In genomic region chr18:9862686-9863085, GRCh38 we compare ENCODE assay signal across 17 cellular contexts. TPM values are rescaled to one million over a fixed set of nuclear protein-coding genes. Genes with fewer than 3 reads are reported as not detected.
A peak's percentile ranks its signal among the peaks of the same experiment; 100 is the strongest.
DNase-seq lines count a peak whose midpoint lies in the region; TF ChIP-seq lines count a peak whose summit lies in the region.
"Had no signal": no experiment of that assay in that cellular context is flagged by ENCODE, and none has a peak within 500 bp of the region (broad histone marks: within the 10 kb centered on the region; RNA-seq: fewer than 3 reads in every experiment).

No MANE protein-coding gene starts in this region.

- intact Hi-C loops in CD14-positive monocyte (cut with micrococcal nuclease) = no loop called here

- peak overlapping the region; percentile 2 for H3K4me2 ChIP-seq in neural cell (ENCODE audit: low read length)

- H3K27me3 ChIP-seq in neural cell (ENCODE audit: insufficient read depth, low read depth, low read length) = no peaks in the 10 kb centered on the region

- no peaks in the 10 kb centered on the region for H3K9me2 ChIP-seq in neural cell (ENCODE audit: insufficient read depth, low read length)

- no peak overlapping the region for H3K4me3 Mint-ChIP-seq in CD14-positive monocyte
- H3K4me3 Mint-ChIP-seq: CD8-positive, alpha-beta T cell; HFFc6 had no signal

- peaks cover 13% of the 10 kb centered on the region for H3K4me1 Mint-ChIP-seq in CD14-positive monocyte

- H2AFZ ChIP-seq in neural cell (ENCODE audit: low read depth, low read length) = no peak overlapping the region

- H3K36me3 Mint-ChIP-seq in CD14-positive monocyte = peaks cover 61 to 74% of the 10 kb centered on the region in 2 donors

- DNase-seq in NCI-H345 (lab: John Stamatoyannopoulos, UW) (peak; percentile 26), NCI-H345 treated with DMSO at 0.1 percent for 48 hours (lab: John Stamatoyannopoulos, UW; ENCODE audit: unreplicated experiment) (no peak), NCI-H1092 (lab: John Stamatoyannopoulos, UW) (peak; percentile 8), NCI-H69 (lab: John Stamatoyannopoulos, UW) (peak; percentile 83), dermis blood vessel endothelial cell (no peak), NOMO-1 treated with DMSO at 0.1 percent for 48 hours (lab: John Stamatoyannopoulos, UW; ENCODE audit: unreplicated experiment) (no peak), CD14-positive monocyte (ENCODE audit: low spot score) (no peak)
- DNase-seq: Calu3; CD8-positive, alpha-beta T cell; HFFc6; KBM-7; NCI-H510A; Right ventricle myocardium superior; T-helper 9 cell had no signal

- peak overlapping the region; percentile 14 for H3K27ac ChIP-seq in neural cell (ENCODE audit: low read length)
- H3K27ac ChIP-seq: SK-N-MC had no signal

- H3K9ac ChIP-seq in neural cell (ENCODE audit: low read length) = no peak overlapping the region

- H3K36me3 ChIP-seq in neural cell (ENCODE audit: insufficient read depth, low read length) = no peaks in the 10 kb centered on the region

- no peak for TF ChIP-seq RAD21 in neural cell (conservative IDR thresholded peaks at IDR 0.05)

- H3K9me3 Mint-ChIP-seq in CD14-positive monocyte = peaks cover 10 to 17% (median 13%) of the 10 kb centered on the region in 7 donors

- peak; percentile 63 for TF ChIP-seq EP300 in neural cell (conservative IDR thresholded peaks at IDR 0.05; ENCODE audit: poor library complexity, severe bottlenecking)

- H3K27ac Mint-ChIP-seq in CD14-positive monocyte = no peak overlapping the region
- H3K27ac Mint-ChIP-seq: CD8-positive, alpha-beta T cell; HFFc6 had no signal

- no peaks in the 10 kb centered on the region for H4K20me1 ChIP-seq in neural cell (ENCODE audit: insufficient read depth)

- peak overlapping the region; percentile 29 for H3K4me3 ChIP-seq in neural cell (ENCODE audit: low read length)
- H3K4me3 ChIP-seq: SK-N-MC had no signal

- TF ChIP-seq CTCF in neural cell (IDR thresholded peaks at IDR 0.05; ENCODE audit: poor library complexity, severe bottlenecking) = no peak
- TF ChIP-seq CTCF in CD14-positive monocyte (IDR thresholded peaks at IDR 0.05) = no peak

- H3K79me2 ChIP-seq in neural cell (replicated peaks; ENCODE audit: insufficient read depth, low read length) = no peaks in the 10 kb centered on the region

- H3F3A ChIP-seq in neural cell (ENCODE audit: insufficient read depth, low read length, poor library complexity, severe bottlenecking) = no peaks in the 10 kb centered on the region

- H3K27me3 Mint-ChIP-seq in CD14-positive monocyte (ENCODE audit: low read depth in 3 of 3) = no peaks in the 10 kb centered on the region

- H3K9me3 ChIP-seq in neural cell (ENCODE audit: low read length) = no peaks in the 10 kb centered on the region

TF ChIP-seq in neural cell, 6 proteins besides CTCF, POLR2A, EP300 and RAD21:
- TF ChIP-seq SMC3 (conservative IDR thresholded peaks at IDR 0.05; ENCODE audit: poor library complexity) (no peak), EZH2 (IDR thresholded peaks at IDR 0.05; ENCODE audit: borderline replicate concordance, insufficient read depth, low read length, poor library complexity, severe bottlenecking) (no peak), POLR2AphosphoS5 (IDR thresholded peaks at IDR 0.05) (peak; percentile 14), MXI1 (conservative IDR thresholded peaks at IDR 0.05; ENCODE audit: poor library complexity, severe bottlenecking) (no peak), TAF1 (IDR thresholded peaks at IDR 0.05; ENCODE audit: low read depth) (no peak), REST (IDR thresholded peaks at IDR 0.05; ENCODE audit: borderline replicate concordance) (no peak)

RNA-seq across cellular contexts. Expression of gene TXNDC2, which starts 23.1 kb away (rescaled TPM):
- polyA plus RNA-seq in neural cell (0.41 TPM in 1 of 2 replicates, not detected in the other), CD14-positive monocyte (under 1 TPM in 1 of 2 donors, not detected in 1; 0.10 TPM)
- polyA minus RNA-seq in neural cell = not detected in 2 replicates
- total RNA-seq in dermis blood vessel endothelial cell = 0.05 TPM in 1 of 2 replicates, not detected in the other
- total RNA-seq: Calu3; CD8-positive, alpha-beta T cell; HepG2; Right ventricle myocardium superior had no signal
- polyA plus RNA-seq: HepG2 had no signal

RNA-seq across cellular contexts. Expression of gene VAPA, which starts 51.1 kb away (rescaled TPM):
- polyA plus RNA-seq in neural cell (236 and 317 TPM in 2 replicates), CD14-positive monocyte (100 to 1,000 TPM; 334 to 393 TPM)
- polyA minus RNA-seq in neural cell = 284 and 388 TPM in 2 replicates
- total RNA-seq in dermis blood vessel endothelial cell = 261 and 330 TPM in 2 replicates

Comparison
In these comparisons a context has a peak if more than half of its experiments do, and no peak if none do; other contexts are left out.
1. DNase-seq: peak in NCI-H345 (single experiment), NCI-H1092 (single experiment) and NCI-H69 (single experiment); none in NCI-H345 treated with DMSO at 0.1 percent for 48 hours (single experiment), dermis blood vessel endothelial cell (single experiment), NOMO-1 treated with DMSO at 0.1 percent for 48 hours (single experiment) and CD14-positive monocyte (single experiment).